Comparison of ENCODE assay signal across 8 cellular contexts in genomic region chr19:18281082-18282020, GRCh38. TPM values are rescaled to one million over a fixed set of nuclear protein-coding genes. Genes with fewer than 3 reads are reported as not detected.
DNase-seq lines count a peak whose midpoint lies in the region; ATAC-seq and TF ChIP-seq lines count a peak whose summit lies in the region.

Gene JUND (minus strand): TSS chr19:18281622. CDS start chr19:18281484, 138 bp downstream.

- peak; percentile 86 for DNase-seq in DMS114 treated with DMSO at 0.1 percent for 48 hours (lab: John Stamatoyannopoulos, UW; ENCODE audit: unreplicated experiment)
- DNase-seq in HuH-7.5 (ENCODE audit: low spot score): peak; percentile 98
- DNase-seq in activated T-cell treated with anti-CD3 and anti-CD28 coated beads for 24 hours (ENCODE audit: low read depth): peak; percentile 96
- DNase-seq in epidermal melanocyte (ENCODE audit: insufficient read length, low spot score): peak; percentile 89
- peak; percentile 94 to 99 for DNase-seq in stimulated activated CD8-positive, alpha-beta memory T cell treated with anti-CD3 and anti-CD28 coated beads, Interleukin-2, amount 100 ng/mL, for 48 hours (ENCODE audit: low read depth in 2 of 2)

- peaks cover 16% of the 10 kb centered on the region for H4K20me1 ChIP-seq in OCI-LY3 (ENCODE audit: insufficient read depth, low read length)

- H3K4me3 ChIP-seq in OCI-LY3 (ENCODE audit: low read length) (peak within 1 kb of the TSS; percentile 81), mononuclear cell (ENCODE audit: low read length) (peak within 1 kb of the TSS; percentile 93)

- peak within 1 kb of the TSS; percentile 99 for H3K4me2 ChIP-seq in OCI-LY3 (ENCODE audit: low read length)

- H3K27me3 ChIP-seq in OCI-LY3 (ENCODE audit: low read depth, low read length) (no peaks in the 10 kb centered on the region), mononuclear cell (ENCODE audit: insufficient read depth, low read length) (no peaks in the 10 kb centered on the region)

- H3K4me1 ChIP-seq in OCI-LY3 (ENCODE audit: low read length) (peaks cover 27% of the 10 kb centered on the region), mononuclear cell (ENCODE audit: insufficient read depth, low read length) (peaks cover 51% of the 10 kb centered on the region)

- H2AFZ ChIP-seq in OCI-LY3 (ENCODE audit: low read depth, low read length): no peak within 1 kb of the TSS

- peak within 1 kb of the TSS; percentile 92 for H3K9ac ChIP-seq in OCI-LY3 (ENCODE audit: low read length)

- H3K79me2 ChIP-seq in OCI-LY3 (ENCODE audit: low read length): peaks cover 47% of the 10 kb centered on the region

- peaks cover 20% of the 10 kb centered on the region for H3K36me3 ChIP-seq in OCI-LY3 (replicated peaks; ENCODE audit: low read depth, low read length)

- H3K9me3 ChIP-seq in OCI-LY3 (ENCODE audit: insufficient read depth, low read length): no peaks in the 10 kb centered on the region
- no peaks in the 10 kb centered on the region for H3K9me3 ChIP-seq in mononuclear cell (ENCODE audit: low read depth, low read length)

- peak within 1 kb of the TSS; percentile 92 for H3K27ac ChIP-seq in OCI-LY3 (ENCODE audit: low read length)

- peak; percentile 59 for ATAC-seq in GM21526 (IDR thresholded peaks at IDR 0.05; ENCODE audit: low FRiP score, unreplicated experiment)

- TF ChIP-seq CTCF in OCI-LY3 (IDR thresholded peaks at IDR 0.05; ENCODE audit: low read depth, low read length): 0 out of 2 replicates have a peak, but pooled peaks have one; percentile 9

RNA-seq across cellular contexts. Expression of gene JUND, which starts in this region (rescaled TPM):
- total RNA-seq in mononuclear cell: 1,318 TPM

Comparison
In these comparisons a context has a peak if more than half of its experiments do, and no peak if none do; other contexts are left out.
1. Peak in every context shown above with its lines: DNase-seq, ATAC-seq, H3K4me3 ChIP-seq and H3K27ac ChIP-seq.